ENCODE assay signal across 7 cellular contexts in the genomic region with DNA sequence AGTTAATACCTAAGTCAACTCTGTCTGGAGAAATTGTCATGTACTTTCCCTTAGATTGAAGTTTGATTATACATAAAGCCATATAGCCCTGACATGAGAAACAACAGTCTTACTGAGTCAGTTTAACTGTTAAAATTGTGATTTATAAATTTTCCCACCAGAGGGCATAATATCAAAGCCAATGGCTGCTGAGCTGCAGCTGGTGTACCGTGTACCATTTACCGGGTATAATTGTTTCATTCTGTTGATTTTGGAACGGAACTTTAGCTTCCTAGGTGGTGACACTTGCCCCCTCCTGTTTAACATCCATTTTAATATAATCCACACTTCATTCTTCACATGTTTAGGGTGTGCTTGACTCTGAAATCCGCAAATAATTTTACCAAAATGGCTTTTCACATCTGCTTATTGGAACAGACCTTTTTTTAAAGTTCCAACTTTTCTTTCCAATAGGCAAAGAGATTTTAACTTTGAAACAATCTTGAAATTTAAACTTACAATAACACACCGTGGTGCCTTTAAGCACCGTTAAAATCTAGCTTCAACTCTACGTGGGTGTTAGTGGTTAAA.
DNase-seq lines count a peak whose midpoint lies in the region; ATAC-seq and TF ChIP-seq lines count a peak whose summit lies in the region.

No MANE protein-coding gene starts in this region.

- no peak overlapping the region for H3K27ac ChIP-seq in DOHH2 (ENCODE audit: low read depth, low read length)
- H3K27ac ChIP-seq in tibial nerve, result no peak overlapping the region

- H3K36me3 ChIP-seq in DOHH2 (ENCODE audit: control insufficient read depth, low read length) (no peaks in the 10 kb centered on the region), tibial nerve (no peaks in the 10 kb centered on the region)

- ATAC-seq in GM19372 (IDR thresholded peaks at IDR 0.05; ENCODE audit: low read depth, unreplicated experiment) (peak; percentile 94), HG03439 (IDR thresholded peaks at IDR 0.05; ENCODE audit: unreplicated experiment) (peak; percentile 87)

- TF ChIP-seq POLR2A in tibial nerve (IDR thresholded peaks at IDR 0.05), result no peak

- no peaks in the 10 kb centered on the region for H3K9me2 ChIP-seq in DOHH2 (replicated peaks; ENCODE audit: control insufficient read depth, low read length)

- H4K20me1 ChIP-seq in DOHH2 (ENCODE audit: control insufficient read depth, insufficient read depth, low read depth, low read length), result no peaks in the 10 kb centered on the region

- no peaks in the 10 kb centered on the region for H3K79me2 ChIP-seq in DOHH2 (ENCODE audit: control insufficient read depth, low read length)

- no peak overlapping the region for H3K4me2 ChIP-seq in DOHH2 (ENCODE audit: low read length)

- H3F3A ChIP-seq in DOHH2 (ENCODE audit: control insufficient read depth, insufficient read depth), result no peaks in the 10 kb centered on the region

- H3K9me3 ChIP-seq in DOHH2 (ENCODE audit: control insufficient read depth, insufficient read depth, low read length), result no peaks in the 10 kb centered on the region
- H3K9me3 ChIP-seq in tibial nerve, result no peaks in the 10 kb centered on the region

- peaks cover 6% of the 10 kb centered on the region for H3K27me3 ChIP-seq in DOHH2 (ENCODE audit: control insufficient read depth, low read length)
- no peaks in the 10 kb centered on the region for H3K27me3 ChIP-seq in tibial nerve

- H3K4me3 ChIP-seq in DOHH2 (ENCODE audit: low read length) (no peak overlapping the region), cardiac fibroblast (replicated peaks in 1 of 2; ENCODE audit: low read depth in 2 of 2, low read length in 2 of 2) (no peak overlapping the region), tibial nerve (no peak overlapping the region)

- H3K4me1 ChIP-seq in DOHH2 (ENCODE audit: control insufficient read depth, low read length), result no peaks in the 10 kb centered on the region
- peaks cover 0 to 14% (median 0%) of the 10 kb centered on the region in 4 donors for H3K4me1 ChIP-seq in tibial nerve

- WGBS in tibial nerve, 2 donors, result 20 to 26% methylated on average over 7 of the region's 7 CpGs

- no peak for TF ChIP-seq EP300 in tibial nerve (IDR thresholded peaks at IDR 0.05)

- TF ChIP-seq CTCF in DOHH2 (IDR thresholded peaks at IDR 0.05; ENCODE audit: low read depth, low read length, poor library complexity, severe bottlenecking), result peak; percentile 60
- peak; percentile 58 for TF ChIP-seq CTCF in cardiac fibroblast (IDR thresholded peaks at IDR 0.05; ENCODE audit: low read depth, low read length)
- peak; percentile 29 to 59 (median 46) for TF ChIP-seq CTCF in tibial nerve (IDR thresholded peaks at IDR 0.05)

- peak; percentile 67 for DNase-seq in NCI-H774 (lab: John Stamatoyannopoulos, UW)
- peak; percentile 54 to 62 for DNase-seq in cardiac fibroblast (ENCODE audit: low read depth in 2 of 2)
- DNase-seq in left kidney (ENCODE audit: low read depth, low spot score), result peak; percentile 63
- DNase-seq in tibial nerve (ENCODE audit: low spot score in 2 of 2), result no peak

Comparison
In these comparisons a context has a peak if more than half of its experiments do, and no peak if none do; other contexts are left out.
1. DNase-seq: peak in NCI-H774 (single experiment), cardiac fibroblast (2 of 2) and left kidney (single experiment); none in tibial nerve (0 of 2).
2. Peak in every context shown above with its lines, with median percentiles within 50 percentile points of each other: CTCF ChIP-seq.